17 cellular contexts compared by ENCODE assay signal in genomic region chr22:43277091-43277490, GRCh38.
DNase-seq lines count a peak whose midpoint lies in the region; ATAC-seq and TF ChIP-seq lines count a peak whose summit lies in the region.
"Had no signal": no experiment of that assay in that cellular context is flagged by ENCODE, and none has a peak within 500 bp of the region (broad histone marks: within the 10 kb centered on the region; RNA-seq: fewer than 3 reads in every experiment).

No MANE protein-coding gene starts in this region.

- peaks cover 3% of the 10 kb centered on the region for H3K27me3 Mint-ChIP-seq in activated CD8-positive, alpha-beta memory T cell treated with anti-CD3 and anti-CD28 coated beads, Interleukin-2, amount 10 ng/mL, durations not matched to agents 7 days and 5 days
- peaks cover 8 to 23% of the 10 kb centered on the region in 2 donors for H3K27me3 Mint-ChIP-seq in effector memory CD8-positive, alpha-beta T cell
- peaks cover 22% of the 10 kb centered on the region for H3K27me3 Mint-ChIP-seq in neural progenitor cell (ENCODE audit: insufficient read depth, low read depth)
- peaks cover 31% of the 10 kb centered on the region for H3K27me3 Mint-ChIP-seq in chondrocyte (ENCODE audit: low read depth)

- H3K27me3 ChIP-seq in neural progenitor cell (no peaks in the 10 kb centered on the region), spleen (replicated peaks in 1 of 7) (peaks cover 0 to 15% (median 0%) of the 10 kb centered on the region in 7 donors)

- no peak overlapping the region for H2AFZ ChIP-seq in neural progenitor cell (replicated peaks)
- H2AFZ ChIP-seq: GM23338 had no signal

- peaks cover 5% of the 10 kb centered on the region for H3K4me1 Mint-ChIP-seq in activated CD8-positive, alpha-beta memory T cell treated with anti-CD3 and anti-CD28 coated beads, Interleukin-2, amount 10 ng/mL, durations not matched to agents 7 days and 5 days
- peaks cover 10 to 17% of the 10 kb centered on the region in 2 donors for H3K4me1 Mint-ChIP-seq in effector memory CD8-positive, alpha-beta T cell (ENCODE audit: low read depth in 2 of 2)
- peaks cover 42% of the 10 kb centered on the region for H3K4me1 Mint-ChIP-seq in neural progenitor cell
- peaks cover 9% of the 10 kb centered on the region for H3K4me1 Mint-ChIP-seq in chondrocyte (ENCODE audit: low read depth)

- H4K20me1 ChIP-seq in neural progenitor cell (ENCODE audit: low read depth), result peaks cover 31% of the 10 kb centered on the region

- no peak for TF ChIP-seq CTCF in neural progenitor cell (IDR thresholded peaks at IDR 0.05)
- TF ChIP-seq CTCF in spleen (IDR thresholded peaks at IDR 0.05 in 8 of 11, conservative IDR thresholded peaks at IDR 0.05 in 3 of 11), result no peak
- no peak for TF ChIP-seq CTCF in chondrocyte (IDR thresholded peaks at IDR 0.05)

- H3K4me3 Mint-ChIP-seq in activated CD8-positive, alpha-beta memory T cell treated with anti-CD3 and anti-CD28 coated beads, Interleukin-2, amount 10 ng/mL, durations not matched to agents 7 days and 5 days, result no peak overlapping the region
- no peak overlapping the region for H3K4me3 Mint-ChIP-seq in effector memory CD8-positive, alpha-beta T cell
- H3K4me3 Mint-ChIP-seq in neural progenitor cell, result peak overlapping the region; percentile 41
- H3K4me3 Mint-ChIP-seq in chondrocyte (ENCODE audit: unreplicated experiment), result no peak overlapping the region
- H3K4me3 Mint-ChIP-seq: CD8-positive, alpha-beta memory T cell; GM23338 had no signal

- H3K36me3 ChIP-seq in neural progenitor cell (no peaks in the 10 kb centered on the region), spleen (no peaks in the 10 kb centered on the region)

- H3K4me3 ChIP-seq in neural progenitor cell (no peak overlapping the region), spleen (no peak overlapping the region)
- H3K4me3 ChIP-seq: A549, GM23338 had no signal

- H3K9me3 ChIP-seq in neural progenitor cell (ENCODE audit: low read depth) (no peaks in the 10 kb centered on the region), spleen (no peaks in the 10 kb centered on the region)
- H3K9me3 ChIP-seq: A549, Caco-2 had no signal

- H3K9ac ChIP-seq in neural progenitor cell, result no peak overlapping the region

- DNase-seq in activated CD8-positive, alpha-beta memory T cell treated with anti-CD3 and anti-CD28 coated beads, Interleukin-2, amount 10 ng/mL, durations not matched to agents 7 days and 5 days, result no peak
- no peak for DNase-seq in activated CD8-positive, alpha-beta memory T cell treated with anti-CD3 and anti-CD28 coated beads, Interleukin-2, amount 50 U/mL, for 4 hours
- DNase-seq in effector memory CD8-positive, alpha-beta T cell, result no peak
- DNase-seq in neural progenitor cell (ENCODE audit: low spot score) (no peak), spleen (no peak), NCI-H1092 treated with DMSO at 0.1 percent for 48 hours (lab: John Stamatoyannopoulos, UW) (no peak), chondrocyte (ENCODE audit: low spot score) (no peak)
- no peak for DNase-seq in activated CD4-positive, alpha-beta T cell treated with anti-CD3 and anti-CD28 coated beads, Interleukin-2, amount 50 U/mL, for 1 hour
- DNase-seq: AML-193; Caco-2; CD8-positive, alpha-beta memory T cell; H7; IMR-90 had no signal

- CTCF ChIA-PET in activated CD8-positive, alpha-beta memory T cell treated with anti-CD3 and anti-CD28 coated beads, Interleukin-2, amount 10 ng/mL, durations not matched to agents 7 days and 5 days (lab: Charles Lee), result interaction anchor here (1.5 to 10.4 kb wide), 3 partner anchors 45 to 105 kb away, joined by 8 to 230 read pairs (median 32); no protein-coding TSS in a partner anchor

- peaks cover 22% of the 10 kb centered on the region for H3K4me1 ChIP-seq in neural progenitor cell
- H3K4me1 ChIP-seq in spleen, result peaks cover 3 to 45% (median 15%) of the 10 kb centered on the region in 6 donors
- H3K4me1 ChIP-seq: A549, Caco-2 had no signal

- no peak overlapping the region for H3K27ac ChIP-seq in neural progenitor cell
- H3K27ac ChIP-seq in spleen, result peak overlapping the region in 6 of 8 donors; percentile 56 to 80 (median 70)
- H3K27ac ChIP-seq: 22Rv1, A549 had no signal

- 91 to 96% (median 95%) methylated on average over 6 to 10 of the region's 10 CpGs for WGBS in spleen, 5 donors

- no peak for ATAC-seq in activated CD8-positive, alpha-beta memory T cell treated with anti-CD3 and anti-CD28 coated beads, Interleukin-2, amount 10 ng/mL, durations not matched to agents 7 days and 5 days
- no peak for ATAC-seq in effector memory CD8-positive, alpha-beta T cell (replicated peaks)
- ATAC-seq: A549, GM23338, HCT116 had no signal

- TF ChIP-seq POLR2A in spleen (IDR thresholded peaks at IDR 0.05), result no peak

- peaks cover 16% of the 10 kb centered on the region for H3F3A ChIP-seq in neural progenitor cell (ENCODE audit: low read depth)

- no peak overlapping the region for H3K4me2 ChIP-seq in neural progenitor cell
- H3K4me2 ChIP-seq: A549, GM23338 had no signal

- no peaks in the 10 kb centered on the region for H3K36me3 Mint-ChIP-seq in activated CD8-positive, alpha-beta memory T cell treated with anti-CD3 and anti-CD28 coated beads, Interleukin-2, amount 10 ng/mL, durations not matched to agents 7 days and 5 days
- H3K36me3 Mint-ChIP-seq in effector memory CD8-positive, alpha-beta T cell (ENCODE audit: insufficient read depth), result no peaks in the 10 kb centered on the region
- H3K36me3 Mint-ChIP-seq in neural progenitor cell (no peaks in the 10 kb centered on the region), chondrocyte (ENCODE audit: low read depth) (no peaks in the 10 kb centered on the region)
- H3K36me3 Mint-ChIP-seq: CD8-positive, alpha-beta memory T cell had no signal

- no peaks in the 10 kb centered on the region for H3K79me2 ChIP-seq in neural progenitor cell (ENCODE audit: low read depth)

- H3K27ac Mint-ChIP-seq in activated CD8-positive, alpha-beta memory T cell treated with anti-CD3 and anti-CD28 coated beads, Interleukin-2, amount 10 ng/mL, durations not matched to agents 7 days and 5 days, result peak overlapping the region; percentile 9
- H3K27ac Mint-ChIP-seq in effector memory CD8-positive, alpha-beta T cell, result peak overlapping the region; percentile 52 to 59
- H3K27ac Mint-ChIP-seq in neural progenitor cell, result peak overlapping the region; percentile 21
- H3K27ac Mint-ChIP-seq in chondrocyte (ENCODE audit: unreplicated experiment), result no peak overlapping the region
- H3K27ac Mint-ChIP-seq: GM23338 had no signal

- H3K9me3 Mint-ChIP-seq in activated CD8-positive, alpha-beta memory T cell treated with anti-CD3 and anti-CD28 coated beads, Interleukin-2, amount 10 ng/mL, durations not matched to agents 7 days and 5 days (ENCODE audit: low read depth), result no peaks in the 10 kb centered on the region
- H3K9me3 Mint-ChIP-seq in effector memory CD8-positive, alpha-beta T cell, result no peaks in the 10 kb centered on the region
- H3K9me3 Mint-ChIP-seq in neural progenitor cell (no peaks in the 10 kb centered on the region), chondrocyte (ENCODE audit: low read depth) (no peaks in the 10 kb centered on the region)
- H3K9me3 Mint-ChIP-seq: CD8-positive, alpha-beta memory T cell; GM23338 had no signal

- intact Hi-C loops in spleen (cut with DNase I; ENCODE audit: low total_unique reads), result no loop called here
